Comparison of ENCODE assay signal across 16 cellular contexts in the genomic region with DNA sequence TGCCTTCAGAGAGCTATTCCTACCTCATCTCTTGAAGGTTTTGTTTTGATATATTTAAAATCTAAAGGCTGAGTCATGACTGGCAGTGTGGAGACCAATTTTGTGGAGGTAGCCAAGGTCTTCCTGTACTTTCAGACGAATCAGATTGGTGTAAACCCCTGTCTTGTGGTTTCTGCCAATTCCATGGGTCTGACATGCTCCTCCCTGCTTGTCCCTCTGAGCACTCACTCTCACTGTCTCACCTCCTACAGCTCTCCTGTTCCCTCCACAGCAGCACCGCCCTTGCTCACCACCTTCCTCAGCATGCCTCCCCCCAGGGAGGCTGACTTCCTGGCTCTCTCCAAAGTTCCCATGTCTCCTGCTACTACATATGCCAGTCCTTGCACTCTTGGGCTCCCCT.
DNase-seq lines count a peak whose midpoint lies in the region; ATAC-seq and TF ChIP-seq lines count a peak whose summit lies in the region.
"Had no signal": no experiment of that assay in that cellular context is flagged by ENCODE, and none has a peak within 500 bp of the region (broad histone marks: within the 10 kb centered on the region; RNA-seq: fewer than 3 reads in every experiment).

No MANE protein-coding gene starts in this region.

- no peaks in the 10 kb centered on the region for H3K9me3 ChIP-seq in Karpas-422 (ENCODE audit: low read length)
- no peaks in the 10 kb centered on the region for H3K9me3 ChIP-seq in tibial artery
- H3K9me3 ChIP-seq: BLaER1, vagina had no signal

- H3K79me2 ChIP-seq in Karpas-422 (ENCODE audit: low read length), result no peaks in the 10 kb centered on the region
- H3K79me2 ChIP-seq: parathyroid adenoma had no signal

- DNase-seq in ELR (ENCODE audit: low read depth) (peak; percentile 33), NCI-H446 (lab: John Stamatoyannopoulos, UW) (peak; percentile 71 to 80), astrocyte of the hippocampus (ENCODE audit: low read depth, low spot score) (peak; percentile 42), kidney tubule cell (ENCODE audit: low spot score) (peak; percentile 78), Karpas-422 (no peak), tibial artery (no peak)
- DNase-seq: activated effector memory CD4-positive, alpha-beta T cell treated with Interleukin-2 at 50 U/mL for 16 hours; DMS79; hippocampal formation had no signal

- H3K4me1 ChIP-seq in Karpas-422 (ENCODE audit: low read length) (no peaks in the 10 kb centered on the region), tibial artery (no peaks in the 10 kb centered on the region)
- H3K4me1 ChIP-seq: BLaER1, parathyroid adenoma, vagina had no signal

- no peak overlapping the region for H3K9ac ChIP-seq in Karpas-422 (ENCODE audit: low read length)
- H3K9ac ChIP-seq: BLaER1, parathyroid adenoma had no signal

- H3K4me2 ChIP-seq in Karpas-422 (ENCODE audit: low read depth, low read length, poor library complexity, severe bottlenecking), result no peak overlapping the region
- H3K4me2 ChIP-seq: BLaER1 had no signal

- H3K27me3 ChIP-seq in Karpas-422 (ENCODE audit: low read length) (no peaks in the 10 kb centered on the region), tibial artery (no peaks in the 10 kb centered on the region)
- H3K27me3 ChIP-seq: BLaER1, dorsolateral prefrontal cortex, vagina had no signal

- H4K20me1 ChIP-seq in Karpas-422 (ENCODE audit: insufficient read depth, low read depth, low read length), result no peaks in the 10 kb centered on the region
- H4K20me1 ChIP-seq: BLaER1 had no signal

- intact Hi-C loops in tibial artery (cut with DNase I; ENCODE audit: low total_unique reads), result no loop called here

- H3K36me3 ChIP-seq in Karpas-422 (ENCODE audit: insufficient read depth, low read length) (no peaks in the 10 kb centered on the region), tibial artery (no peaks in the 10 kb centered on the region)
- H3K36me3 ChIP-seq: BLaER1, vagina had no signal

- H3K27ac ChIP-seq in Karpas-422 (ENCODE audit: low read length) (no peak overlapping the region), tibial artery (no peak overlapping the region)
- H3K27ac ChIP-seq: BLaER1, parathyroid adenoma, vagina, VCaP had no signal

- no peaks in the 10 kb centered on the region for H3K9me2 ChIP-seq in Karpas-422 (replicated peaks; ENCODE audit: insufficient read depth, low read length)

- no peak overlapping the region for H3K4me3 ChIP-seq in Karpas-422 (ENCODE audit: low read length)
- H3K4me3 ChIP-seq in tibial artery, result no peak overlapping the region
- H3K4me3 ChIP-seq: BLaER1, dorsolateral prefrontal cortex, vagina had no signal

- no peak for ATAC-seq in HG03045 (IDR thresholded peaks at IDR 0.05; ENCODE audit: unreplicated experiment)
- ATAC-seq: left lobe of liver had no signal

- H2AFZ ChIP-seq in Karpas-422 (ENCODE audit: low read length), result no peak overlapping the region
- H2AFZ ChIP-seq: parathyroid adenoma had no signal

- no peak for TF ChIP-seq CTCF in tibial artery (IDR thresholded peaks at IDR 0.05)

Comparison
In these comparisons a context has a peak if more than half of its experiments do, and no peak if none do; other contexts are left out.
1. DNase-seq: peak in ELR (single experiment), NCI-H446 (2 of 2), astrocyte of the hippocampus (single experiment) and kidney tubule cell (single experiment); none in Karpas-422 (single experiment) and tibial artery (0 of 2).